11 cellular contexts compared by ENCODE assay signal in genomic region chr10:77602913-77603528, GRCh38. TPM values are rescaled to one million over a fixed set of nuclear protein-coding genes. Genes with fewer than 3 reads are reported as not detected.
DNase-seq lines count a peak whose midpoint lies in the region; ATAC-seq and TF ChIP-seq lines count a peak whose summit lies in the region.
"Had no signal": no experiment of that assay in that cellular context is flagged by ENCODE, and none has a peak within 500 bp of the region (broad histone marks: within the 10 kb centered on the region; RNA-seq: fewer than 3 reads in every experiment).

No MANE protein-coding gene starts in this region.

- H3F3A ChIP-seq in neural progenitor cell (ENCODE audit: low read depth), result no peaks in the 10 kb centered on the region

- no peak for TF ChIP-seq CTCF in CD4-positive, alpha-beta T cell (IDR thresholded peaks at IDR 0.05)
- TF ChIP-seq CTCF in choroid plexus epithelial cell (conservative IDR thresholded peaks at IDR 0.05; ENCODE audit: low read depth, low read length), result no peak
- no peak for TF ChIP-seq CTCF in neural progenitor cell (IDR thresholded peaks at IDR 0.05)
- no peak for TF ChIP-seq CTCF in GM10248 (IDR thresholded peaks at IDR 0.05; ENCODE audit: control extremely low read depth, extremely low read depth, low read depth, missing control alignments)

- H4K20me1 ChIP-seq in neural progenitor cell (ENCODE audit: low read depth), result no peaks in the 10 kb centered on the region

- H3K4me3 Mint-ChIP-seq in CD4-positive, alpha-beta T cell, result peak overlapping the region; percentile 35
- H3K4me3 Mint-ChIP-seq in neural progenitor cell, result no peak overlapping the region

- CTCF ChIA-PET in CD4-positive, alpha-beta T cell (lab: Charles Lee), result no interaction called here
- CTCF ChIA-PET in GM10248 (lab: Yijun Ruan, JAX), result interaction anchor here (1.0 to 1.2 kb wide), 2 partner anchors 10 to 180 kb away, joined by 3 to 5 read pairs; no protein-coding TSS in a partner anchor

- no peak for DNase-seq in CD4-positive, alpha-beta T cell
- DNase-seq in Kasumi-1 (lab: John Stamatoyannopoulos, UW) (peak; percentile 93), choroid plexus epithelial cell (ENCODE audit: low read depth) (peak; percentile 29), neural progenitor cell (ENCODE audit: low spot score) (no peak), GM10248 (ENCODE audit: extremely low spot score) (no peak), COR-L47 (lab: John Stamatoyannopoulos, UW) (no peak)
- DNase-seq: activated CD4-positive, alpha-beta T cell treated with anti-CD3 and anti-CD28 coated beads for 4 hours; NCI-H2107 had no signal

- no peak overlapping the region for H3K4me2 ChIP-seq in neural progenitor cell

- H3K27ac Mint-ChIP-seq in CD4-positive, alpha-beta T cell, result no peak overlapping the region
- H3K27ac Mint-ChIP-seq in neural progenitor cell, result peak overlapping the region; percentile 70

- intact Hi-C loops in CD4-positive, alpha-beta T cell (cut with DNase I, micrococcal nuclease), result no loop called here

- H3K4me3 ChIP-seq in choroid plexus epithelial cell (ENCODE audit: low read depth, low read length) (no peak overlapping the region), neural progenitor cell (no peak overlapping the region)
- H3K4me3 ChIP-seq: prostate gland had no signal

- no peak for ATAC-seq in CD4-positive, alpha-beta T cell (ENCODE audit: poor library complexity)
- ATAC-seq in GM21447 (IDR thresholded peaks at IDR 0.05; ENCODE audit: unreplicated experiment), result no peak
- no peak for ATAC-seq in HG02623 (IDR thresholded peaks at IDR 0.05; ENCODE audit: unreplicated experiment)

- no peak overlapping the region for H3K9ac ChIP-seq in neural progenitor cell

- no peaks in the 10 kb centered on the region for H3K27me3 Mint-ChIP-seq in CD4-positive, alpha-beta T cell
- H3K27me3 Mint-ChIP-seq in neural progenitor cell (ENCODE audit: insufficient read depth, low read depth), result no peaks in the 10 kb centered on the region

- H3K36me3 ChIP-seq in neural progenitor cell, result no peaks in the 10 kb centered on the region
- H3K36me3 ChIP-seq: prostate gland had no signal

- no peaks in the 10 kb centered on the region for H3K79me2 ChIP-seq in neural progenitor cell (ENCODE audit: low read depth)

- H3K4me1 Mint-ChIP-seq in CD4-positive, alpha-beta T cell (ENCODE audit: low read depth), result peaks cover 5% of the 10 kb centered on the region
- peaks cover 20% of the 10 kb centered on the region for H3K4me1 Mint-ChIP-seq in neural progenitor cell

- H3K9me3 Mint-ChIP-seq in CD4-positive, alpha-beta T cell, result no peaks in the 10 kb centered on the region
- H3K9me3 Mint-ChIP-seq in neural progenitor cell, result no peaks in the 10 kb centered on the region

- H3K27me3 ChIP-seq in CD4-positive, alpha-beta T cell (ENCODE audit: control insufficient read depth, insufficient read depth, low read length), result no peaks in the 10 kb centered on the region
- no peaks in the 10 kb centered on the region for H3K27me3 ChIP-seq in neural progenitor cell

- POLR2A ChIA-PET in CD4-positive, alpha-beta T cell (lab: Charles Lee), result no interaction called here
- POLR2A ChIA-PET in GM10248 (lab: Yijun Ruan, JAX), result no interaction called here

- H3K36me3 Mint-ChIP-seq in CD4-positive, alpha-beta T cell (ENCODE audit: low read depth), result no peaks in the 10 kb centered on the region
- no peaks in the 10 kb centered on the region for H3K36me3 Mint-ChIP-seq in neural progenitor cell

- peaks cover 8% of the 10 kb centered on the region for H3K4me1 ChIP-seq in neural progenitor cell
- H3K4me1 ChIP-seq: prostate gland had no signal

- no peak overlapping the region for H2AFZ ChIP-seq in neural progenitor cell (replicated peaks)

- H3K27ac ChIP-seq in CD4-positive, alpha-beta T cell (ENCODE audit: low read depth, low read length), result no peak overlapping the region
- H3K27ac ChIP-seq in neural progenitor cell, result no peak overlapping the region
- H3K27ac ChIP-seq: prostate gland had no signal

- H3K9me3 ChIP-seq in CD4-positive, alpha-beta T cell (ENCODE audit: control insufficient read depth, low read length), result no peaks in the 10 kb centered on the region
- no peaks in the 10 kb centered on the region for H3K9me3 ChIP-seq in neural progenitor cell (ENCODE audit: low read depth)
- H3K9me3 ChIP-seq: prostate gland had no signal

RNA-seq across cellular contexts. Expression of gene KCNMA1, which starts 34.6 kb away (rescaled TPM):
- total RNA-seq in CD4-positive, alpha-beta T cell, result not detected
- 2.4 and 3.7 TPM in 2 replicates for total RNA-seq in neural progenitor cell (ENCODE audit: low replicate concordance)

Comparison
In these comparisons a context has a peak if more than half of its experiments do, and no peak if none do; other contexts are left out.
1. DNase-seq: peak in Kasumi-1 (2 of 2) and choroid plexus epithelial cell (single experiment); none in CD4-positive, alpha-beta T cell (0 of 10), neural progenitor cell (single experiment), GM10248 (single experiment) and COR-L47 (single experiment).